Comparison of ENCODE assay signal across 24 cellular contexts in genomic region chr9:13992136-13992798, GRCh38.
DNase-seq lines count a peak whose midpoint lies in the region; ATAC-seq, FAIRE-seq and TF ChIP-seq lines count a peak whose summit lies in the region.
"Had no signal": no experiment of that assay in that cellular context is flagged by ENCODE, and none has a peak within 500 bp of the region (broad histone marks: within the 10 kb centered on the region; RNA-seq: fewer than 3 reads in every experiment).

No MANE protein-coding gene starts in this region.

- no peaks in the 10 kb centered on the region for H3K9me3 ChIP-seq in H1 (ENCODE audit: insufficient read depth in 2 of 2, low read depth in 1 of 2, low read length in 1 of 2)
- H3K9me3 ChIP-seq in psoas muscle = no peaks in the 10 kb centered on the region
- H3K9me3 ChIP-seq: ascending aorta, suprapubic skin had no signal

- no peak overlapping the region for H3K23ac ChIP-seq in H1 (ENCODE audit: insufficient read length)

- H3K4ac ChIP-seq in H1 (replicated peaks; ENCODE audit: insufficient read length, low read depth, low read length) = no peak overlapping the region

- POLR2A ChIA-PET in H1 (lab: Charles Lee; ENCODE audit: partially characterized antibody) = no interaction called here

- H2BK15ac ChIP-seq in H1 (ENCODE audit: low read length) = no peak overlapping the region

- peak in 2 of 4 donors; percentile 47 to 72 for ATAC-seq in psoas muscle
- ATAC-seq in activated CD4-positive, CD25-positive, alpha-beta regulatory T cell treated with anti-CD3 and anti-CD28 coated beads, Interleukin-2, amount 50 U/mL, for 24 hours = no peak
- no peak for ATAC-seq in HG02973 (IDR thresholded peaks at IDR 0.05; ENCODE audit: unreplicated experiment)
- ATAC-seq: GM12878, T-cell had no signal

- no peak overlapping the region for H4K91ac ChIP-seq in H1 (replicated peaks; ENCODE audit: insufficient read length, low read length)

- FAIRE-seq in H1 (lab: Jason Lieb, UNC) = peak; percentile 24
- FAIRE-seq: GM12878, small intestine had no signal

- no peak for TF ChIP-seq EP300 in H1 (IDR thresholded peaks at IDR 0.05; ENCODE audit: borderline replicate concordance in 1 of 2, low read depth in 2 of 2, low read length in 2 of 2)

- no peak overlapping the region for H2BK20ac ChIP-seq in H1 (ENCODE audit: low read length)

- H4K8ac ChIP-seq in H1 (ENCODE audit: extremely low read depth, insufficient read depth, low read length) = no peak overlapping the region

- no peak overlapping the region for H3K4me3 ChIP-seq in H1 (ENCODE audit: extremely low read depth in 1 of 4, insufficient read depth in 2 of 4, low read depth in 3 of 4, low read length in 4 of 4)
- H3K4me3 ChIP-seq in psoas muscle = no peak overlapping the region
- H3K4me3 ChIP-seq: ascending aorta, GM12878, lung, suprapubic skin had no signal

- no peak overlapping the region for H2BK120ac ChIP-seq in H1 (replicated peaks; ENCODE audit: low read depth, low read length)

- H2BK12ac ChIP-seq in H1 (ENCODE audit: low read depth, low read length) = no peak overlapping the region

- H3K4me1 ChIP-seq in H1 (replicated peaks in 1 of 4; ENCODE audit: control insufficient read depth in 3 of 4, insufficient read depth in 4 of 4, low read length in 3 of 4) (no peaks in the 10 kb centered on the region), psoas muscle (peaks cover 22% of the 10 kb centered on the region)
- H3K4me1 ChIP-seq: suprapubic skin had no signal

- no peaks in the 10 kb centered on the region; the same call in 1 of the 2 replicates for H3K23me2 ChIP-seq in H1 (ENCODE audit: low read depth, low read length)

- H2AK5ac ChIP-seq in H1 (ENCODE audit: low read depth, low read length) = no peak overlapping the region

- H3K27me3 ChIP-seq in H1 (replicated peaks in 1 of 4; ENCODE audit: control insufficient read depth in 3 of 4, extremely low read depth in 1 of 4, insufficient read depth in 3 of 4, low read length in 3 of 4) (no peaks in the 10 kb centered on the region), psoas muscle (ENCODE audit: insufficient read depth in 3 of 3, low read length in 2 of 3) (no peaks in the 10 kb centered on the region)
- H3K27me3 ChIP-seq: ascending aorta, suprapubic skin had no signal

- H3K9ac ChIP-seq in H1 (replicated peaks in 1 of 4; ENCODE audit: extremely low read depth in 1 of 4, low read depth in 3 of 4, low read length in 3 of 4) = no peak overlapping the region

- no peak overlapping the region for H2AFZ ChIP-seq in H1 (ENCODE audit: low read length)

- H3K27ac ChIP-seq in H1 (ENCODE audit: low read depth, low read length) (no peak overlapping the region), psoas muscle (peak overlapping the region; percentile 53)
- H3K27ac ChIP-seq: suprapubic skin, WERI-Rb-1 had no signal

- H4K20me1 ChIP-seq in H1 (replicated peaks in 1 of 2; ENCODE audit: control insufficient read depth in 1 of 2, insufficient read depth in 2 of 2, low read length in 2 of 2) = peaks cover 0 to 2% of the 10 kb centered on the region in 2 experiments

- no peak overlapping the region for H4K5ac ChIP-seq in H1 (ENCODE audit: insufficient read length, low read depth, low read length)

- intact Hi-C loops in psoas muscle (cut with DNase I) = no loop called here

- H3K79me2 ChIP-seq in H1 (ENCODE audit: control insufficient read depth in 1 of 2, insufficient read depth in 2 of 2, low read length in 2 of 2) = no peaks in the 10 kb centered on the region

- no peak for TF ChIP-seq RAD21 in H1 (IDR thresholded peaks at IDR 0.05 in 1 of 2, conservative IDR thresholded peaks at IDR 0.05 in 1 of 2; ENCODE audit: low read depth in 2 of 2, low read length in 2 of 2)

- H3K36me3 ChIP-seq in H1 (ENCODE audit: control insufficient read depth in 2 of 4, insufficient read depth in 4 of 4, low read length in 3 of 4) (no peaks in the 10 kb centered on the region), psoas muscle (ENCODE audit: insufficient read depth in 1 of 2, low read depth in 1 of 2) (no peaks in the 10 kb centered on the region)
- H3K36me3 ChIP-seq: ascending aorta, suprapubic skin, WERI-Rb-1 had no signal

- peak; percentile 78 for DNase-seq in HT1080 (ENCODE audit: low read depth)
- DNase-seq in NCI-H69 (lab: John Stamatoyannopoulos, UW) = peak; percentile 80
- DNase-seq in H1 (ENCODE audit: low read depth in 1 of 2, low spot score in 2 of 2) = no peak
- no peak for DNase-seq in psoas muscle
- no peak for DNase-seq in SHP77 (lab: John Stamatoyannopoulos, UW)
- DNase-seq: activated CD4-positive, alpha-beta memory T cell treated with anti-CD3 and anti-CD28 coated beads, Interleukin-2, amount 10 ng/mL, durations not matched to agents 7 days and 5 days; activated naive CD4-positive, alpha-beta T cell treated with anti-CD3 and anti-CD28 coated beads, Interleukin-2, amount 10 ng/mL, durations not matched to agents 7 days and 5 days; activated T-cell treated with anti-CD3 and anti-CD28 coated beads, Interleukin-2, amount 50 U/mL, for 1 hour; Calu3; GDM1; KG1; naive B cell; NCI-H2227 treated with DMSO at 0.1 percent for 48 hours; Right ventricle myocardium superior; small intestine; stimulated activated CD4-positive, alpha-beta T cell treated with anti-CD3 and anti-CD28 coated beads, Interleukin-4, amount 100 ng/mL, for 24 hours; T-cell; WERI-Rb-1 had no signal

- no peak for TF ChIP-seq POLR2A in H1 (IDR thresholded peaks at IDR 0.05; ENCODE audit: control extremely low read depth in 1 of 2, low read depth in 2 of 2, low read length in 2 of 2)

- TF ChIP-seq CTCF in H1 (IDR thresholded peaks at IDR 0.05; ENCODE audit: control extremely low read depth in 1 of 3, insufficient read depth in 1 of 3, low read depth in 1 of 3, low read length in 3 of 3) (no peak), psoas muscle (IDR thresholded peaks at IDR 0.05) (no peak)

- WGBS in H1 (ENCODE audit: extremely low coverage in 1 of 2, insufficient coverage in 1 of 2, insufficient read length in 1 of 2, insufficient replicate concordance in 2 of 2, low coverage in 1 of 2, low lambda C conversion rate in 2 of 2, missing lambda C conversion rate in 1 of 2), 2 experiments = 91% methylated on average over 4 of the region's 4 CpGs; no CpG with 5 or more reads in 1 of the 2 experiments
- WGBS in psoas muscle, 3 donors = 53 to 79% (median 57%) methylated on average over 4 of the region's 4 CpGs

- H2BK5ac ChIP-seq in H1 (ENCODE audit: low read depth, low read length) = no peak overlapping the region

- H3K14ac ChIP-seq in H1 (ENCODE audit: insufficient read length) = no peak overlapping the region

- H3K79me1 ChIP-seq in H1 (ENCODE audit: low read depth, low read length) = no peaks in the 10 kb centered on the region

- H3K4me2 ChIP-seq in H1 (ENCODE audit: insufficient read depth in 1 of 2, low read depth in 2 of 2, low read length in 2 of 2) = no peak overlapping the region

- no peak overlapping the region for H3K18ac ChIP-seq in H1 (ENCODE audit: extremely low read depth, low read length)

- no peak overlapping the region for H3K56ac ChIP-seq in H1 (replicated peaks; ENCODE audit: insufficient read length, low read depth, low read length)

- CTCF ChIA-PET in H1 (lab: Charles Lee; ENCODE audit: partially characterized antibody) = interaction anchor here (0.5 to 2.0 kb wide), 2 partner anchors 12 to 105 kb away, joined by 3 to 10 read pairs; no protein-coding TSS in a partner anchor

TF ChIP-seq in H1, 55 proteins besides CTCF, POLR2A, EP300 and RAD21:
- TF ChIP-seq, protein P1, sequence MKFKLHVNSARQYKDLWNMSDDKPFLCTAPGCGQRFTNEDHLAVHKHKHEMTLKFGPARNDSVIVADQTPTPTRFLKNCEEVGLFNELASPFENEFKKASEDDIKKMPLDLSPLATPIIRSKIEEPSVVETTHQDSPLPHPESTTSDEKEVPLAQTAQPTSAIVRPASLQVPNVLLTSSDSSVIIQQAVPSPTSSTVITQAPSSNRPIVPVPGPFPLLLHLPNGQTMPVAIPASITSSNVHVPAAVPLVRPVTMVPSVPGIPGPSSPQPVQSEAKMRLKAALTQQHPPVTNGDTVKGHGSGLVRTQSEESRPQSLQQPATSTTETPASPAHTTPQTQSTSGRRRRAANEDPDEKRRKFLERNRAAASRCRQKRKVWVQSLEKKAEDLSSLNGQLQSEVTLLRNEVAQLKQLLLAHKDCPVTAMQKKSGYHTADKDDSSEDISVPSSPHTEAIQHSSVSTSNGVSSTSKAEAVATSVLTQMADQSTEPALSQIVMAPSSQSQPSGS (IDR thresholded peaks at IDR 0.05; ENCODE audit: low read length) = no peak
- TF ChIP-seq CREB1 (IDR thresholded peaks at IDR 0.05) (no peak), BACH1 (IDR thresholded peaks at IDR 0.05; ENCODE audit: low read length) (no peak), TCF12 (IDR thresholded peaks at IDR 0.05; ENCODE audit: low read depth, low read length) (no peak), CHD2 (IDR thresholded peaks at IDR 0.05; ENCODE audit: low read length) (no peak), SAP30 (IDR thresholded peaks at IDR 0.05; ENCODE audit: insufficient read depth, insufficient replicate concordance, low read length) (no peak), SRF (IDR thresholded peaks at IDR 0.05; ENCODE audit: low read depth, low read length) (no peak), TAF1 (IDR thresholded peaks at IDR 0.05; ENCODE audit: low read depth, low read length) (no peak)
- TF ChIP-seq, protein P2, sequence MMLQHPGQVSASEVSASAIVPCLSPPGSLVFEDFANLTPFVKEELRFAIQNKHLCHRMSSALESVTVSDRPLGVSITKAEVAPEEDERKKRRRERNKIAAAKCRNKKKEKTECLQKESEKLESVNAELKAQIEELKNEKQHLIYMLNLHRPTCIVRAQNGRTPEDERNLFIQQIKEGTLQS (IDR thresholded peaks at IDR 0.05; ENCODE audit: insufficient read depth, low read depth, low read length) = no peak

Comparison
In these comparisons a context has a peak if more than half of its experiments do, and no peak if none do; other contexts are left out.
1. DNase-seq: peak in HT1080 (single experiment) and NCI-H69 (single experiment); none in H1 (0 of 2), psoas muscle (0 of 2) and SHP77 (0 of 2).